30 cellular contexts compared by ENCODE assay signal in genomic region chr12:100027671-100028070, GRCh38. TPM values are rescaled to one million over a fixed set of nuclear protein-coding genes. Genes with fewer than 3 reads are reported as not detected.
"Had no signal": no experiment of that assay in that cellular context is flagged by ENCODE, and none has a peak within 500 bp of the region (broad histone marks: within the 10 kb centered on the region; RNA-seq: fewer than 3 reads in every experiment).

No MANE protein-coding gene starts in this region.

- H3K4me1 Mint-ChIP-seq: activated CD4-positive, alpha-beta T cell treated with anti-CD3 and anti-CD28 coated beads, Interleukin-2, amount 10 ng/mL, durations not matched to agents 7 days and 5 days; activated T-helper 17 cell treated with anti-CD3 and anti-CD28 coated beads, Interleukin-2, amount 50 U/mL, for 72 hours; central memory CD8-positive, alpha-beta T cell had no signal

- H2AFZ ChIP-seq: hepatocyte had no signal

- H3K4me1 ChIP-seq: esophagus muscularis mucosa, gastroesophageal sphincter, heart right ventricle had no signal

- H3K27ac ChIP-seq: brain microvascular endothelial cell, coronary artery, dorsolateral prefrontal cortex, esophagus muscularis mucosa, gastroesophageal sphincter, heart right ventricle, hepatocyte had no signal

- H3K36me3 ChIP-seq: brain microvascular endothelial cell, esophagus muscularis mucosa had no signal

- H3K27me3 ChIP-seq: brain microvascular endothelial cell, dorsolateral prefrontal cortex, esophagus muscularis mucosa, gastroesophageal sphincter, heart right ventricle, hepatocyte had no signal

- H3K27ac Mint-ChIP-seq: activated CD4-positive, alpha-beta T cell treated with anti-CD3 and anti-CD28 coated beads, Interleukin-2, amount 10 ng/mL, durations not matched to agents 7 days and 5 days; activated CD8-positive, alpha-beta T cell treated with anti-CD3 and anti-CD28 coated beads for 36 hours; activated naive CD8-positive, alpha-beta T cell; activated T-helper 17 cell treated with anti-CD3 and anti-CD28 coated beads, Interleukin-2, amount 50 U/mL, for 72 hours; dendritic cell treated with granulocyte-macrophage colony-stimulating factor and Interleukin-4, amounts not matched to agents 40 ng/mL and 50 ng/mL, for 4 days; effector memory CD8-positive, alpha-beta T cell had no signal

- H3K4me3 ChIP-seq: coronary artery, dorsolateral prefrontal cortex, esophagus muscularis mucosa, gastroesophageal sphincter, heart right ventricle, hepatocyte had no signal

- H3K9me3 Mint-ChIP-seq: activated CD4-positive, alpha-beta T cell treated with anti-CD3 and anti-CD28 coated beads, Interleukin-2, amount 10 ng/mL, durations not matched to agents 7 days and 5 days; activated CD8-positive, alpha-beta T cell treated with anti-CD3 and anti-CD28 coated beads for 36 hours; activated T-cell treated with anti-CD3 and anti-CD28 coated beads, Interleukin-2, amount 50 U/mL, for 4 hours; activated T-helper 17 cell treated with anti-CD3 and anti-CD28 coated beads, Interleukin-2, amount 50 U/mL, for 72 hours; central memory CD8-positive, alpha-beta T cell; dendritic cell treated with granulocyte-macrophage colony-stimulating factor and Interleukin-4, amounts not matched to agents 40 ng/mL and 50 ng/mL, for 4 days; effector memory CD8-positive, alpha-beta T cell had no signal

- H3K79me2 ChIP-seq: hepatocyte had no signal

- H3K4me3 Mint-ChIP-seq: activated CD4-positive, alpha-beta T cell treated with anti-CD3 and anti-CD28 coated beads, Interleukin-2, amount 10 ng/mL, durations not matched to agents 7 days and 5 days; activated CD8-positive, alpha-beta T cell treated with anti-CD3 and anti-CD28 coated beads for 36 hours; activated naive CD8-positive, alpha-beta T cell; activated T-cell treated with anti-CD3 and anti-CD28 coated beads, Interleukin-2, amount 50 U/mL, for 4 hours; activated T-helper 17 cell treated with anti-CD3 and anti-CD28 coated beads, Interleukin-2, amount 50 U/mL, for 72 hours; central memory CD8-positive, alpha-beta T cell; dendritic cell treated with granulocyte-macrophage colony-stimulating factor and Interleukin-4, amounts not matched to agents 40 ng/mL and 50 ng/mL, for 4 days; effector memory CD8-positive, alpha-beta T cell had no signal

- H3K9me3 ChIP-seq: esophagus muscularis mucosa, gastroesophageal sphincter had no signal

- DNase-seq: activated CD4-positive, alpha-beta T cell treated with anti-CD3 and anti-CD28 coated beads for 4 hours; activated CD4-positive, alpha-beta T cell treated with anti-CD3 and anti-CD28 coated beads, Interleukin-2, amount 10 ng/mL, durations not matched to agents 7 days and 5 days; activated CD4-positive, alpha-beta T cell treated with anti-CD3 and anti-CD28 coated beads, Interleukin-2, amount 50 U/mL, for 4 hours; activated CD4-positive, CD25-positive, alpha-beta regulatory T cell; activated CD4-positive, CD25-positive, alpha-beta regulatory T cell treated with anti-CD3 and anti-CD28 coated beads, Interleukin-2, amount 50 U/mL, for 72 hours; activated CD8-positive, alpha-beta memory T cell treated with anti-CD3 and anti-CD28 coated beads for 24 hours; activated CD8-positive, alpha-beta T cell treated with anti-CD3 and anti-CD28 coated beads for 36 hours; activated effector memory CD4-positive, alpha-beta T cell treated with Interleukin-2 at 50 U/mL for 16 hours; activated gamma-delta T cell treated with Interleukin-2 at 50 U/mL for 16 hours; activated naive CD4-positive, alpha-beta T cell treated with anti-CD3 and anti-CD28 coated beads, Interleukin-2, amount 50 U/mL, for 16 hours; activated naive CD4-positive, alpha-beta T cell treated with Interleukin-2 at 50 U/mL for 16 hours; activated T-cell treated with anti-CD3 and anti-CD28 coated beads, Interleukin-2, amount 50 U/mL, for 4 hours; amniotic stem cell; anterior cingulate cortex; brain microvascular endothelial cell; dorsolateral prefrontal cortex; effector memory CD8-positive, alpha-beta T cell; erythroblast; foreskin melanocyte; heart right ventricle; T-helper 2 cell had no signal

- ATAC-seq: activated CD8-positive, alpha-beta T cell treated with anti-CD3 and anti-CD28 coated beads for 36 hours; activated T-cell treated with anti-CD3 and anti-CD28 coated beads, Interleukin-2, amount 50 U/mL, for 4 hours; activated T-helper 17 cell treated with anti-CD3 and anti-CD28 coated beads, Interleukin-2, amount 50 U/mL, for 72 hours; effector memory CD8-positive, alpha-beta T cell; gastroesophageal sphincter; heart right ventricle had no signal

- H3K4me2 ChIP-seq: hepatocyte had no signal

- H3K27me3 Mint-ChIP-seq: activated CD4-positive, alpha-beta T cell treated with anti-CD3 and anti-CD28 coated beads, Interleukin-2, amount 10 ng/mL, durations not matched to agents 7 days and 5 days; activated CD8-positive, alpha-beta T cell treated with anti-CD3 and anti-CD28 coated beads for 36 hours; activated naive CD8-positive, alpha-beta T cell; activated T-helper 17 cell treated with anti-CD3 and anti-CD28 coated beads, Interleukin-2, amount 50 U/mL, for 72 hours; central memory CD8-positive, alpha-beta T cell; dendritic cell treated with granulocyte-macrophage colony-stimulating factor and Interleukin-4, amounts not matched to agents 40 ng/mL and 50 ng/mL, for 4 days; effector memory CD8-positive, alpha-beta T cell had no signal

RNA-seq across cellular contexts. Expression of gene ANKS1B, which starts 42.9 kb away (rescaled TPM):
- total RNA-seq: glomerular endothelial cell had no signal
